ENCODE assay signal across 9 cellular contexts in the genomic region with DNA sequence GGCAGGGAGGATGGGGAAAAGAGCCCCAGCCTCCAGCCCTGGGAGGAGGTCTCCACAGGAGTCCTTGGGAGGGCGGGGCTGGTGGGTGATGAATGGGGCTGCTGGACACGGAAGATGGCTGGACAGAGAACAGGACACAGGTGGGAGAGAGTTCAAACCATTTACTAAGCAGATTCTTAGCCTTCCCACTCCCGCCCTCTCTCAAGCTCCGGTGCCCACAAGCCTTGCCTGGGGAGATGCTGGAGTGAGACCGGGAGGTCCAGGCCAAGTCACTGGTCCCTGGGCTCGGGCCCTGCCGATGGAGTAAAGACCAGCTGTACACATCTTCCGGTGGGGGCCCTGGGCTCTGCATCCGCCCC. TPM values are rescaled to one million over a fixed set of nuclear protein-coding genes. Genes with fewer than 3 reads are reported as not detected.
DNase-seq lines count a peak whose midpoint lies in the region; ATAC-seq lines count a peak whose summit lies in the region.
"Had no signal": no experiment of that assay in that cellular context is flagged by ENCODE, and none has a peak within 500 bp of the region (broad histone marks: within the 10 kb centered on the region; RNA-seq: fewer than 3 reads in every experiment).

No MANE protein-coding gene starts in this region.

- H3K4me3 ChIP-seq in iPS-18a (ENCODE audit: low read length), result peak overlapping the region; percentile 57
- peak overlapping the region; percentile 19 to 37 (median 28) for H3K4me3 ChIP-seq in skin epidermis

- ATAC-seq in GM19328 (IDR thresholded peaks at IDR 0.05; ENCODE audit: unreplicated experiment), result no peak

- no peak overlapping the region for H3K9ac ChIP-seq in iPS-18a (ENCODE audit: low read length)

- H3K27me3 ChIP-seq in iPS-18a (ENCODE audit: control insufficient read depth, insufficient read depth, low read length), result peaks cover 47% of the 10 kb centered on the region

- H3K4me3 Mint-ChIP-seq in activated T-helper 2 cell treated with anti-CD3 and anti-CD28 coated beads, Interferon-gamma antibody, Interleukin-2, Interleukin-4, amounts not matched to agents 10 μg/mL and 5 μg/mL and 100 μg/mL, durations not matched to agents 14 hours and 24 hours and 36 hours (ENCODE audit: low read depth), result peak overlapping the region; percentile 65

- H3K27me3 Mint-ChIP-seq in activated T-helper 2 cell treated with anti-CD3 and anti-CD28 coated beads, Interferon-gamma antibody, Interleukin-2, Interleukin-4, amounts not matched to agents 10 μg/mL and 5 μg/mL and 100 μg/mL, durations not matched to agents 14 hours and 24 hours and 36 hours (ENCODE audit: low read depth), result peaks cover 12% of the 10 kb centered on the region

- peak; percentile 45 for DNase-seq in NCI-H2171 treated with DMSO at 0.1 percent for 48 hours (lab: John Stamatoyannopoulos, UW)
- no peak for DNase-seq in NCI-H2171 (lab: John Stamatoyannopoulos, UW)
- DNase-seq in activated T-helper 2 cell treated with anti-CD3 and anti-CD28 coated beads, Interferon-gamma antibody, Interleukin-2, Interleukin-4, amounts not matched to agents 10 μg/mL and 5 μg/mL and 100 μg/mL, durations not matched to agents 14 hours and 24 hours and 36 hours (ENCODE audit: low spot score), result no peak
- DNase-seq in activated gamma-delta T cell (lab: John Stamatoyannopoulos, UW), result no peak
- DNase-seq in HuH-7.5 (ENCODE audit: low spot score), result no peak
- DNase-seq: stimulated activated CD4-positive, alpha-beta T cell treated with anti-CD3 and anti-CD28 coated beads, Interleukin-4, amount 100 ng/mL, for 1 hour had no signal

- no peaks in the 10 kb centered on the region for H3K9me3 ChIP-seq in iPS-18a (ENCODE audit: control insufficient read depth, low read depth, low read length)

- H3K4me1 ChIP-seq in iPS-18a (ENCODE audit: control insufficient read depth, low read depth, low read length), result peaks cover 6% of the 10 kb centered on the region

- H3K36me3 Mint-ChIP-seq in activated T-helper 2 cell treated with anti-CD3 and anti-CD28 coated beads, Interferon-gamma antibody, Interleukin-2, Interleukin-4, amounts not matched to agents 10 μg/mL and 5 μg/mL and 100 μg/mL, durations not matched to agents 14 hours and 24 hours and 36 hours (ENCODE audit: low read depth), result peaks cover 8% of the 10 kb centered on the region

- H3K27ac ChIP-seq in iPS-18a (ENCODE audit: low read length) (no peak overlapping the region), skin epidermis (peak overlapping the region in 9 of 21 experiments; percentile 10 to 86 (median 64))

- intact Hi-C loops in activated T-helper 2 cell treated with anti-CD3 and anti-CD28 coated beads, Interferon-gamma antibody, Interleukin-2, Interleukin-4, amounts not matched to agents 10 μg/mL and 5 μg/mL and 100 μg/mL, durations not matched to agents 14 hours and 24 hours and 36 hours (cut with micrococcal nuclease), result loop anchor here (5.0 to 10.0 kb wide), 2 partner anchors 112 to 244 kb away; no protein-coding TSS in a partner anchor

- H3K27ac Mint-ChIP-seq in activated T-helper 2 cell treated with anti-CD3 and anti-CD28 coated beads, Interferon-gamma antibody, Interleukin-2, Interleukin-4, amounts not matched to agents 10 μg/mL and 5 μg/mL and 100 μg/mL, durations not matched to agents 14 hours and 24 hours and 36 hours, result no peak overlapping the region

- peaks cover 5% of the 10 kb centered on the region for H3K4me1 Mint-ChIP-seq in activated T-helper 2 cell treated with anti-CD3 and anti-CD28 coated beads, Interferon-gamma antibody, Interleukin-2, Interleukin-4, amounts not matched to agents 10 μg/mL and 5 μg/mL and 100 μg/mL, durations not matched to agents 14 hours and 24 hours and 36 hours (ENCODE audit: low read depth)

- H3K9me3 Mint-ChIP-seq in activated T-helper 2 cell treated with anti-CD3 and anti-CD28 coated beads, Interferon-gamma antibody, Interleukin-2, Interleukin-4, amounts not matched to agents 10 μg/mL and 5 μg/mL and 100 μg/mL, durations not matched to agents 14 hours and 24 hours and 36 hours, result no peaks in the 10 kb centered on the region

- H3K36me3 ChIP-seq in iPS-18a (ENCODE audit: control insufficient read depth, low read depth, low read length), result no peaks in the 10 kb centered on the region

RNA-seq across cellular contexts. Expression of a gene that starts 1.4 kb away (rescaled TPM):
- total RNA-seq in activated T-helper 2 cell treated with anti-CD3 and anti-CD28 coated beads, Interferon-gamma antibody, Interleukin-2, Interleukin-4, amounts not matched to agents 10 μg/mL and 5 μg/mL and 100 μg/mL, durations not matched to agents 14 hours and 24 hours and 36 hours, result 1.2 and 1.5 TPM in 2 replicates

RNA-seq across cellular contexts. Expression of a gene that starts 43.1 kb away (rescaled TPM):
- total RNA-seq in activated T-helper 2 cell treated with anti-CD3 and anti-CD28 coated beads, Interferon-gamma antibody, Interleukin-2, Interleukin-4, amounts not matched to agents 10 μg/mL and 5 μg/mL and 100 μg/mL, durations not matched to agents 14 hours and 24 hours and 36 hours, result 101 and 108 TPM in 2 replicates

RNA-seq across cellular contexts. Expression of a gene that starts 43.9 kb away (rescaled TPM):
- total RNA-seq in activated T-helper 2 cell treated with anti-CD3 and anti-CD28 coated beads, Interferon-gamma antibody, Interleukin-2, Interleukin-4, amounts not matched to agents 10 μg/mL and 5 μg/mL and 100 μg/mL, durations not matched to agents 14 hours and 24 hours and 36 hours, result 103 and 110 TPM in 2 replicates
